19 cellular contexts compared by ENCODE assay signal in the genomic region with DNA sequence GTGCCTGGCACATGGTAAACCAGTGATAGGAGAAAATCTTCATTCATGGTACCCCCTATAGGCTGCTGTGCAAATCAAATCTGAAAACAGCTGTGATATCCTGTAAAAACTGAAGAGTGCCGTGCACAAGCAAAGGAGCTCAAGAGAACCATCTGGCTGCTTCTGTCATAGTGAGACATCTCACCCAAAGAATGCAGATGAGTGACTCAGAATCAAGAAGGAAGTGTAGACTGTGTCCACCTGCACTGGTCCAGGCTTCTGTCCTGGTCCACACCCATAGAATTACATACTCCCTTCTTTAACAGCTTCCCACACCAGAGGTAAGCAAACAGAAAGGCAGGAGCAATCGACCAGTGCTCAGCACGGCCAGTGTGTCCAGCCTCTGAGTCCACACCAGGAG.
"Had no signal": no experiment of that assay in that cellular context is flagged by ENCODE, and none has a peak within 500 bp of the region (broad histone marks: within the 10 kb centered on the region; RNA-seq: fewer than 3 reads in every experiment).

No MANE protein-coding gene starts in this region.

- H3K27ac ChIP-seq: brain microvascular endothelial cell, coronary artery, heart right ventricle, left ventricle myocardium inferior, thyroid gland had no signal

- H3K9me3 ChIP-seq: thyroid gland had no signal

- H3K4me3 ChIP-seq: coronary artery, heart right ventricle, left ventricle myocardium inferior, thyroid gland had no signal

- H3K27me3 ChIP-seq: brain microvascular endothelial cell, heart right ventricle, thyroid gland had no signal

- H3K36me3 ChIP-seq: brain microvascular endothelial cell, heart right ventricle, left ventricle myocardium inferior, thyroid gland had no signal

- DNase-seq: activated CD4-positive, alpha-beta T cell treated with anti-CD3 and anti-CD28 coated beads, Interleukin-2, amount 50 U/mL, for 1 hour; activated CD4-positive, CD25-positive, alpha-beta regulatory T cell treated with anti-CD3 and anti-CD28 coated beads, Interleukin-2, amount 50 U/mL, for 72 hours; activated CD8-positive, alpha-beta memory T cell treated with anti-CD3 and anti-CD28 coated beads for 24 hours; activated CD8-positive, alpha-beta memory T cell treated with anti-CD3 and anti-CD28 coated beads, Interleukin-2, amount 50 U/mL, for 48 hours; activated effector memory CD4-positive, alpha-beta T cell treated with anti-CD3 and anti-CD28 coated beads, Interleukin-2, amount 50 U/mL, for 16 hours; activated naive CD4-positive, alpha-beta T cell treated with anti-CD3 and anti-CD28 coated beads, Interleukin-2, amount 50 U/mL, for 16 hours; activated T-cell treated with anti-CD3 and anti-CD28 coated beads, Interleukin-2, amount 50 U/mL, for 72 hours; aorta; brain microvascular endothelial cell; heart right ventricle; left ventricle myocardium inferior; mammary epithelial cell; midbrain; posterior cingulate gyrus; stimulated activated CD4-positive, alpha-beta T cell treated with anti-CD3 and anti-CD28 coated beads, Interleukin-12 subunit alpha, Interleukin-12 subunit beta, amount 100 ng/mL, for 4 hours; stimulated activated CD4-positive, alpha-beta T cell treated with anti-CD3 and anti-CD28 coated beads, Interleukin-1b, Interleukin-23, amount 100 ng/mL, for 48 hours; stimulated activated naive CD4-positive, alpha-beta T cell treated with Interleukin-2 at 50 U/mL for 16 hours; thyroid gland had no signal

- H3K4me1 ChIP-seq: heart right ventricle, left ventricle myocardium inferior, thyroid gland had no signal
